In the genomic region with DNA sequence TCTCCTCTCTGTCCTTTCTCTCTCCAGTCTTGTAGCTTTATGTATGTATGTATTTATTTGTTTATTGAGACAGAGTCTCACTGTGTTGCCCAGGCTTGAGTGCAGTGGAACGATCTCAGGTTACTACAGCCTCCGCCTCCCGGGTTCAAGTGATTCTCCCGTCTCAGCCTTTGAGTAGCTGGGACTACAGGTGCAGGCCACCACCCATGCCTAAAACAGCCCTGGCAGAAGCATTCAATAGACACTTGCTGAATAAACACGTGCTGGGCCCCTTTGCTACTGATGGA, we compare ENCODE assay signal across 10 cellular contexts. TPM values are rescaled to one million over a fixed set of nuclear protein-coding genes. Genes with fewer than 3 reads are reported as not detected.
A peak's percentile ranks its signal among the peaks of the same experiment; 100 is the strongest.
DNase-seq lines count a peak whose midpoint lies in the region; ATAC-seq, FAIRE-seq and TF ChIP-seq lines count a peak whose summit lies in the region.
"Had no signal": no experiment of that assay in that cellular context is flagged by ENCODE, and none has a peak within 500 bp of the region (broad histone marks: within the 10 kb centered on the region; RNA-seq: fewer than 3 reads in every experiment).

No MANE protein-coding gene starts in this region.

- H3K4me2 ChIP-seq in astrocyte (ENCODE audit: low read length), result peak overlapping the region; percentile 98

- H3K27me3 ChIP-seq in HAP-1 (ENCODE audit: low read depth) (no peaks in the 10 kb centered on the region), astrocyte (ENCODE audit: insufficient read depth, low read length) (no peaks in the 10 kb centered on the region)
- H3K27me3 ChIP-seq: SJSA1 had no signal

- DNase-seq in AG10803 (ENCODE audit: low read depth) (no peak), HAP-1 (ENCODE audit: low spot score in 2 of 2) (no peak), astrocyte (ENCODE audit: low read depth) (no peak), D721Med (ENCODE audit: insufficient read length, low spot score) (no peak), NCI-H82 treated with DMSO at 0.1 percent for 48 hours (lab: John Stamatoyannopoulos, UW; ENCODE audit: unreplicated experiment) (no peak), LoVo (ENCODE audit: low spot score) (no peak)
- DNase-seq in naive thymus-derived CD8-positive, alpha-beta T cell, result no peak

- peak overlapping the region; percentile 83 for H3K4me3 Mint-ChIP-seq in astrocyte (ENCODE audit: unreplicated experiment)
- peak overlapping the region; percentile 78 to 89 (median 84) for H3K4me3 Mint-ChIP-seq in naive thymus-derived CD8-positive, alpha-beta T cell

- no peak overlapping the region for H2AFZ ChIP-seq in astrocyte (ENCODE audit: low read depth, low read length)

- no peak overlapping the region for H3K9ac ChIP-seq in astrocyte (ENCODE audit: low read length)

- no peak overlapping the region for H3K27ac ChIP-seq in astrocyte (ENCODE audit: low read depth, low read length)
- H3K27ac ChIP-seq: SJSA1 had no signal

- peaks cover 47% of the 10 kb centered on the region for H4K20me1 ChIP-seq in astrocyte (ENCODE audit: insufficient read depth, low read length)

- ATAC-seq in naive thymus-derived CD8-positive, alpha-beta T cell, result no peak
- no peak for ATAC-seq in HG03159 (IDR thresholded peaks at IDR 0.05; ENCODE audit: unreplicated experiment)

- TF ChIP-seq CTCF in AG10803 (conservative IDR thresholded peaks at IDR 0.05; ENCODE audit: low read length), result no peak
- no peak for TF ChIP-seq CTCF in astrocyte (IDR thresholded peaks at IDR 0.05; ENCODE audit: insufficient read depth, low read depth, low read length)
- no peak for TF ChIP-seq CTCF in D721Med (IDR thresholded peaks at IDR 0.05; ENCODE audit: insufficient read depth, missing control alignments)

- no peaks in the 10 kb centered on the region for H3K9me3 ChIP-seq in HAP-1
- no peaks in the 10 kb centered on the region for H3K9me3 ChIP-seq in astrocyte (ENCODE audit: insufficient read depth, low read depth, low read length)
- H3K9me3 ChIP-seq: SJSA1 had no signal

- H3K4me3 ChIP-seq in AG10803 (ENCODE audit: low read length) (peak overlapping the region; percentile 62; the same call in 1 of the 2 replicates), HAP-1 (peak overlapping the region; percentile 45; the same call in 1 of the 2 replicates), astrocyte (ENCODE audit: insufficient read depth, low read depth, low read length) (no peak overlapping the region)

- peaks cover 33% of the 10 kb centered on the region for H3K4me1 Mint-ChIP-seq in astrocyte (ENCODE audit: low read depth, unreplicated experiment)
- peaks cover 21 to 57% (median 49%) of the 10 kb centered on the region in 4 donors for H3K4me1 Mint-ChIP-seq in naive thymus-derived CD8-positive, alpha-beta T cell

- in situ Hi-C loops in HAP-1 (cut with MboI; ENCODE audit: low sequenced_read_pairs), result no loop called here

- peaks cover 8% of the 10 kb centered on the region for H3K36me3 Mint-ChIP-seq in astrocyte (ENCODE audit: low read depth, unreplicated experiment)
- peaks cover 0 to 50% (median 9%) of the 10 kb centered on the region in 3 donors for H3K36me3 Mint-ChIP-seq in naive thymus-derived CD8-positive, alpha-beta T cell

- POLR2A ChIA-PET in naive thymus-derived CD8-positive, alpha-beta T cell (lab: Charles Lee), result interaction anchor here (4.5 kb wide), 1 partner anchor 15 kb away, joined by 37 read pairs; no protein-coding TSS in a partner anchor

- peaks cover 50% of the 10 kb centered on the region for H3K79me2 ChIP-seq in astrocyte (ENCODE audit: insufficient read depth, low read length)

- H3K9me3 Mint-ChIP-seq in astrocyte (ENCODE audit: unreplicated experiment), result no peaks in the 10 kb centered on the region
- H3K9me3 Mint-ChIP-seq in naive thymus-derived CD8-positive, alpha-beta T cell, result no peaks in the 10 kb centered on the region

- peaks cover 39% of the 10 kb centered on the region for H3K36me3 ChIP-seq in HAP-1 (replicated peaks)
- H3K36me3 ChIP-seq in astrocyte (ENCODE audit: insufficient read depth, low read length), result peaks cover 3% of the 10 kb centered on the region

- FAIRE-seq in astrocyte (lab: Jason Lieb, UNC) (no peak), D721Med (lab: Jason Lieb, UNC) (no peak)
- FAIRE-seq: endometrium had no signal

- H3K27me3 Mint-ChIP-seq in astrocyte (ENCODE audit: low read depth, unreplicated experiment), result no peaks in the 10 kb centered on the region
- no peaks in the 10 kb centered on the region for H3K27me3 Mint-ChIP-seq in naive thymus-derived CD8-positive, alpha-beta T cell

- peaks cover 12% of the 10 kb centered on the region for H3K4me1 ChIP-seq in HAP-1
- H3K4me1 ChIP-seq in astrocyte (ENCODE audit: insufficient read depth, low read length), result peaks cover 26% of the 10 kb centered on the region

- peak overlapping the region; percentile 34 for H3K27ac Mint-ChIP-seq in astrocyte (ENCODE audit: unreplicated experiment)
- H3K27ac Mint-ChIP-seq in naive thymus-derived CD8-positive, alpha-beta T cell, result peak overlapping the region in 8 of 10 donors; percentile 27 to 89 (median 66)

RNA-seq across cellular contexts. Expression of a gene that starts 2.5 kb away (rescaled TPM):
- total RNA-seq in astrocyte, result 56.0 and 60.4 TPM in 2 replicates
- 10 to 100 TPM; 26.8 to 27.9 TPM for total RNA-seq in naive thymus-derived CD8-positive, alpha-beta T cell
- polyA plus RNA-seq in naive thymus-derived CD8-positive, alpha-beta T cell, result 10 to 100 TPM; 19.6 to 51.6 (median 38.0) TPM

RNA-seq across cellular contexts. Expression of a gene that starts 10.7 kb away (rescaled TPM):
- 375 and 500 TPM in 2 replicates for total RNA-seq in astrocyte
- 1 to 10 TPM; 4.5 to 5.0 TPM for total RNA-seq in naive thymus-derived CD8-positive, alpha-beta T cell
- 1 to 10 TPM; 5.0 to 7.9 (median 5.7) TPM for polyA plus RNA-seq in naive thymus-derived CD8-positive, alpha-beta T cell

RNA-seq across cellular contexts. Expression of a gene that starts 56.5 kb away (rescaled TPM):
- 74.0 and 75.5 TPM in 2 replicates for total RNA-seq in astrocyte
- 10 to 100 TPM; 47.1 to 49.9 TPM for total RNA-seq in naive thymus-derived CD8-positive, alpha-beta T cell
- polyA plus RNA-seq in naive thymus-derived CD8-positive, alpha-beta T cell, result 10 to 100 TPM; 29.1 to 38.0 (median 29.5) TPM

Comparison
In these comparisons a context has a peak if more than half of its experiments do, and no peak if none do; other contexts are left out.
1. RNA of a gene that starts 10.7 kb away (total RNA-seq): 375 to 500 TPM in astrocyte; 4.5 to 5.0 TPM in naive thymus-derived CD8-positive, alpha-beta T cell; every median in the first group is over 10 times any median in the second.